ENCODE assay signal across 8 cellular contexts in the genomic region with DNA sequence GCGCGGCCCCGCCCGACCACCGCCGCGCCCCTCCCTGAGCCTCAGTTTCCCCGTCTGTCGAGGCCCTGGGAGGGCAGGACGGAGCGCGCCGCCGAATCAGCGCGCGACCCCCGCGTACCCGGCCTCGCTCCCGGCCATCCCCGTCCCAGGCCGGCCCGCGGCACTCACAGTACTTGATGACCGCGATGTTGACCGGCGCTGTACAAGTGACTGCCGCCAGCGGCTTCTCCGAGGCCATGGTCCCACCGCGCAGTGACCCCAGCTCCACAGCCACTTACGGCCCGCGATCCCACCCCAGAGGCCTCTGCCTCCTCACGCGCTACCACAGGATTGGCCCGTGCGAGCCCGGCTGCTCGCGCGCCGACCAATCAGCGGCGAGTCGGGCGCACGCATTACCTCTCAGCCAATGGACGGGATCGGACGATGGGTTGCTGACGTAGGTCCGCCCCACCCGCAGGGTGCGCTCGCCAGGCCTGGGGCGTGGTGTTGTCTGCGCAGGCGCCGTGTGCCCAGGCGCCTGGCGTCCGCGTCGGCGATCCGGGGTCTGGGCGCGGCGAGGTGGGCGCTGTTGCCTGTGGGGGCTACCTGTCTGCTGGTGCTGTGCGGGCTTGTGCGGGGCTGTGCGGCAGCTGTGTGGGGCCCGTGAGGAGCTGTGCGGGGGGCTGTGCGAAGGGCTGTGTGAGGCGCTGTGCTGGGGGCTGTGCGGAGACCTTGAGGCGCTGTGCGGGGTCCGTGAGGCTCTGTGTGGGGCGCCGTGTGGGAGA. TPM values are rescaled to one million over a fixed set of nuclear protein-coding genes. Genes with fewer than 3 reads are reported as not detected.
DNase-seq lines count a peak whose midpoint lies in the region; ATAC-seq and TF ChIP-seq lines count a peak whose summit lies in the region.

A gene with protein sequence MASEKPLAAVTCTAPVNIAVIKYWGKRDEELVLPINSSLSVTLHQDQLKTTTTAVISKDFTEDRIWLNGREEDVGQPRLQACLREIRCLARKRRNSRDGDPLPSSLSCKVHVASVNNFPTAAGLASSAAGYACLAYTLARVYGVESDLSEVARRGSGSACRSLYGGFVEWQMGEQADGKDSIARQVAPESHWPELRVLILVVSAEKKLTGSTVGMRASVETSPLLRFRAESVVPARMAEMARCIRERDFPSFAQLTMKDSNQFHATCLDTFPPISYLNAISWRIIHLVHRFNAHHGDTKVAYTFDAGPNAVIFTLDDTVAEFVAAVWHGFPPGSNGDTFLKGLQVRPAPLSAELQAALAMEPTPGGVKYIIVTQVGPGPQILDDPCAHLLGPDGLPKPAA (minus strand): TSS at position 249 of the 764 bp plus-strand sequence. CDS start 11 bp downstream, at position 238.

- H3K4me1 ChIP-seq in ACC112 (ENCODE audit: control insufficient read depth, insufficient read depth, low read length, unreplicated experiment) (peaks cover 4% of the 10 kb centered on the region), breast epithelium (no peaks in the 10 kb centered on the region)

- no peak for TF ChIP-seq CTCF in VCaP (conservative IDR thresholded peaks at IDR 0.05)
- TF ChIP-seq CTCF in breast epithelium (IDR thresholded peaks at IDR 0.05): no peak

- peak within 1 kb of the TSS; percentile 62 for H2AFZ ChIP-seq in ACC112 (ENCODE audit: low read length, unreplicated experiment)

- DNase-seq in NCI-H2196 treated with DMSO at 0.1 percent for 48 hours (lab: John Stamatoyannopoulos, UW; ENCODE audit: unreplicated experiment) (peak; percentile 66), breast epithelium (ENCODE audit: low spot score in 2 of 2) (peak; percentile 97 to 98)

- H3K27me3 ChIP-seq in ACC112 (ENCODE audit: insufficient read depth, low read length) (no peaks in the 10 kb centered on the region), breast epithelium (no peaks in the 10 kb centered on the region)

- H3K9me3 ChIP-seq in breast epithelium (no peaks in the 10 kb centered on the region), iPS-18c (ENCODE audit: control insufficient read depth, insufficient read depth, low read length) (no peaks in the 10 kb centered on the region)

- no peak for TF ChIP-seq POLR2A in breast epithelium (IDR thresholded peaks at IDR 0.05)

- H3K36me3 ChIP-seq in ACC112 (ENCODE audit: insufficient read depth, low read length): no peaks in the 10 kb centered on the region
- H3K36me3 ChIP-seq in breast epithelium: no peaks in the 10 kb centered on the region

- H3K79me2 ChIP-seq in ACC112 (ENCODE audit: control insufficient read depth, insufficient read depth, low read length, unreplicated experiment): peaks cover 5% of the 10 kb centered on the region

- H3K27ac ChIP-seq in ACC112 (ENCODE audit: low read depth, low read length): peak within 1 kb of the TSS; percentile 19; the same call in 1 of the 2 replicates
- H3K27ac ChIP-seq in VCaP: peak within 1 kb of the TSS; percentile 42; the same call in 1 of the 2 replicates
- peak within 1 kb of the TSS; percentile 78 to 80 for H3K27ac ChIP-seq in breast epithelium
- H3K27ac ChIP-seq in skin epidermis: peak within 1 kb of the TSS; percentile 52 to 96 (median 91)

- peak within 1 kb of the TSS; percentile 81 for H3K4me3 ChIP-seq in ACC112 (ENCODE audit: low read depth, low read length)
- peak within 1 kb of the TSS; percentile 74 to 88 (median 88) for H3K4me3 ChIP-seq in breast epithelium
- H3K4me3 ChIP-seq in iPS-18c (ENCODE audit: insufficient read depth, low read depth, low read length): peak within 1 kb of the TSS; percentile 99
- peak within 1 kb of the TSS; percentile 55 to 94 (median 79) for H3K4me3 ChIP-seq in skin epidermis

- ATAC-seq in GM18867 (IDR thresholded peaks at IDR 0.05; ENCODE audit: unreplicated experiment) (peak; percentile 93), HG03103 (IDR thresholded peaks at IDR 0.05; ENCODE audit: low read depth, unreplicated experiment) (peak; percentile 90)

- intact Hi-C loops in breast epithelium (cut with DNase I; ENCODE audit: low total_unique reads): no loop called here

RNA-seq across cellular contexts. Expression of the gene that starts here (rescaled TPM):
- total RNA-seq in breast epithelium: 10 to 100 TPM; 17.4 to 21.3 (median 19.0) TPM

Comparison
In these comparisons a context has a peak if more than half of its experiments do, and no peak if none do; other contexts are left out.
1. Peak in every context shown above with its lines: DNase-seq, ATAC-seq, H3K4me3 ChIP-seq and H3K27ac ChIP-seq.
2. H3K27ac ChIP-seq: peak in every context shown above with its lines; median percentile 91 in skin epidermis; 79 in breast epithelium; 42 in VCaP; 19 in ACC112.